ENCODE assay signal across 1 cellular context in the genomic region with DNA sequence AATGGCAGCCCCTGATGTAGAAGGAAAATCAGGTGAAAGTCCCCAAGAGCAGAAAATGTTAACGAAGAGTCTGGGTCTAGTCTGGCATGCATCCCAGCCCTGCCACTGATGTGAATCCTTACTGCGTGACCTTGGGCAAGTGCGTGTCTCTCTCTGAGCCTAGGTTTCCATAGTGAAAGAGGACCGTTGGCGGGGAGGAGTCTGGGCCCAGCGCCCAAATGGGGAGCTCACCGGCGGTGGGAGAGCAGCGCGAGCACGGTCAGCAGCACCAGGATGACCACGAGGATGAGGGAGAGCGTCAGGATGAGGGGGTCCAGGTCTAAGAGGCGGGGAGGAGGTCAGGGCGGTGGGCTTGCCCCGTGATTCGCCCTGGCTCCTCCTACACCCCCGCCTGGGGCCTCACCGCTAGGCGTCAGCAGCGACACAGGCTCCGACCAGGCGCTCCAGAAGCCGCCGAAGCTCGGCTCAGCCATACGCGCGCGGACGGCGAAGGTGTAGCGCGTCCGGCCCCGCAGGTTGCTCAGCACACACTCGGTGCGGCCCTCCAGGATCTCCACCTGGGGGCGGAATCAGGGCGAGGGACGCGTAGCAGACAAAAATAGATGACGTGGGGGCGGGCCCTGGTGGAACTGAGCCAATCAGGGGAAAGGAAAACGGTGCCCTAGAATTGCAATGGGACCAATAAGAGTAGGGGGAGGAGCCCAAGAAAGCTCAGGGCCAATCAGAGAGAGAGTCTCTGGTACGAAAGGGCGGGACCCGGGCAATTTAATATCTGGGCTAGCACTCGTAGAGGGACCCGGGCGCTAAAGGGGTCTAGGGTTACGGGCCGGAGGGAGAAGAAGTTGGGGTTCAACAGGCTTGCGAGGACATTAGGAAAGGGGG.
TF ChIP-seq lines count a peak whose summit lies in the region.

No MANE protein-coding gene starts in this region.

TF ChIP-seq in liver, 16 proteins besides CTCF, POLR2A, EP300 and RAD21 (continued from another document):
- TF ChIP-seq, protein P1, sequence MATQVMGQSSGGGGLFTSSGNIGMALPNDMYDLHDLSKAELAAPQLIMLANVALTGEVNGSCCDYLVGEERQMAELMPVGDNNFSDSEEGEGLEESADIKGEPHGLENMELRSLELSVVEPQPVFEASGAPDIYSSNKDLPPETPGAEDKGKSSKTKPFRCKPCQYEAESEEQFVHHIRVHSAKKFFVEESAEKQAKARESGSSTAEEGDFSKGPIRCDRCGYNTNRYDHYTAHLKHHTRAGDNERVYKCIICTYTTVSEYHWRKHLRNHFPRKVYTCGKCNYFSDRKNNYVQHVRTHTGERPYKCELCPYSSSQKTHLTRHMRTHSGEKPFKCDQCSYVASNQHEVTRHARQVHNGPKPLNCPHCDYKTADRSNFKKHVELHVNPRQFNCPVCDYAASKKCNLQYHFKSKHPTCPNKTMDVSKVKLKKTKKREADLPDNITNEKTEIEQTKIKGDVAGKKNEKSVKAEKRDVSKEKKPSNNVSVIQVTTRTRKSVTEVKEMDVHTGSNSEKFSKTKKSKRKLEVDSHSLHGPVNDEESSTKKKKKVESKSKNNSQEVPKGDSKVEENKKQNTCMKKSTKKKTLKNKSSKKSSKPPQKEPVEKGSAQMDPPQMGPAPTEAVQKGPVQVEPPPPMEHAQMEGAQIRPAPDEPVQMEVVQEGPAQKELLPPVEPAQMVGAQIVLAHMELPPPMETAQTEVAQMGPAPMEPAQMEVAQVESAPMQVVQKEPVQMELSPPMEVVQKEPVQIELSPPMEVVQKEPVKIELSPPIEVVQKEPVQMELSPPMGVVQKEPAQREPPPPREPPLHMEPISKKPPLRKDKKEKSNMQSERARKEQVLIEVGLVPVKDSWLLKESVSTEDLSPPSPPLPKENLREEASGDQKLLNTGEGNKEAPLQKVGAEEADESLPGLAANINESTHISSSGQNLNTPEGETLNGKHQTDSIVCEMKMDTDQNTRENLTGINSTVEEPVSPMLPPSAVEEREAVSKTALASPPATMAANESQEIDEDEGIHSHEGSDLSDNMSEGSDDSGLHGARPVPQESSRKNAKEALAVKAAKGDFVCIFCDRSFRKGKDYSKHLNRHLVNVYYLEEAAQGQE (IDR thresholded peaks at IDR 0.05) = peak; percentile 86
- peak; percentile 9 for TF ChIP-seq FOXA1 (IDR thresholded peaks at IDR 0.05)
- TF ChIP-seq TAF1 (conservative IDR thresholded peaks at IDR 0.05) = no peak
- TF ChIP-seq, protein P2, sequence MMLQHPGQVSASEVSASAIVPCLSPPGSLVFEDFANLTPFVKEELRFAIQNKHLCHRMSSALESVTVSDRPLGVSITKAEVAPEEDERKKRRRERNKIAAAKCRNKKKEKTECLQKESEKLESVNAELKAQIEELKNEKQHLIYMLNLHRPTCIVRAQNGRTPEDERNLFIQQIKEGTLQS (IDR thresholded peaks at IDR 0.05) = no peak
- TF ChIP-seq JUND (IDR thresholded peaks at IDR 0.05) = no peak
- no peak for TF ChIP-seq HNF4G (IDR thresholded peaks at IDR 0.05)
- TF ChIP-seq GABPA (IDR thresholded peaks at IDR 0.05 in 1 of 2, conservative IDR thresholded peaks at IDR 0.05 in 1 of 2) = no peak
TF ChIP-seq in liver: peak in this region for 6.
